ENCODE assay signal across 8 cellular contexts in the genomic region with DNA sequence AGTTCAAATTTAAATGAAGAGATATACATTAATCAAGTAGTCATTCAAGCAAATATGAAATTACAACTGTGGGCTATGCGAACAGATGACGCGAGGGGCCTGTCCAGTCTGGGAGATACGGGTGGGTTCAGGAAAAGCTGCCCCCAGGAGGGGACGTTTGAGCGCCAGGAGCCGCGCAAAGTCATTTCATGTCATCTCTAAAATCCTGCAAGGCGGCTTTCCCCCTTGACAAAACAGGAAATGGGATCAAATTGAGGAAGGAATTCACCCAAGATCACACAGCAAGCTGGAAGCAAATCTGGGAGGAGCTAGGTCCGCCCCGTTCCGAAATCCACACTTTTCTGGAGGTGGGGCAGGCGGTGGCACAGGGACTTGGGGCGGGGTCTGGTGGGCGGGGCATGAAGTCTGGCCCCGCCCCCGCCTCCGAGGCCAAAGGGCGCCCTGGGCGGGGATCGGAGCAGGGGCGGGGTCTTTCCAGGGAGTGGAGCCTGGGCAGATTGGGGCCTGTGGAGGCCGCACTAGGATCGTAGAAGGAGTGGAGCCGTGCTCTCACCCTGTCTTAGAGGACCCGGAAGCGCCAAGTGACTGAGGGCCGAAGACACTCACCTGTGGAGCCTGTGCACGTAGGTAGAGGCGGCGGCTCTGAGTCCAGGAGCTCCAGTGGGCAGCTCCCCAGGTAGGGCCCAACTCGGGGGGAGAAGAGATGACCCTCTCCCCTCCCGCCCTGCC. TPM values are rescaled to one million over a fixed set of nuclear protein-coding genes. Genes with fewer than 3 reads are reported as not detected.
DNase-seq lines count a peak whose midpoint lies in the region; TF ChIP-seq lines count a peak whose summit lies in the region.

A gene with protein sequence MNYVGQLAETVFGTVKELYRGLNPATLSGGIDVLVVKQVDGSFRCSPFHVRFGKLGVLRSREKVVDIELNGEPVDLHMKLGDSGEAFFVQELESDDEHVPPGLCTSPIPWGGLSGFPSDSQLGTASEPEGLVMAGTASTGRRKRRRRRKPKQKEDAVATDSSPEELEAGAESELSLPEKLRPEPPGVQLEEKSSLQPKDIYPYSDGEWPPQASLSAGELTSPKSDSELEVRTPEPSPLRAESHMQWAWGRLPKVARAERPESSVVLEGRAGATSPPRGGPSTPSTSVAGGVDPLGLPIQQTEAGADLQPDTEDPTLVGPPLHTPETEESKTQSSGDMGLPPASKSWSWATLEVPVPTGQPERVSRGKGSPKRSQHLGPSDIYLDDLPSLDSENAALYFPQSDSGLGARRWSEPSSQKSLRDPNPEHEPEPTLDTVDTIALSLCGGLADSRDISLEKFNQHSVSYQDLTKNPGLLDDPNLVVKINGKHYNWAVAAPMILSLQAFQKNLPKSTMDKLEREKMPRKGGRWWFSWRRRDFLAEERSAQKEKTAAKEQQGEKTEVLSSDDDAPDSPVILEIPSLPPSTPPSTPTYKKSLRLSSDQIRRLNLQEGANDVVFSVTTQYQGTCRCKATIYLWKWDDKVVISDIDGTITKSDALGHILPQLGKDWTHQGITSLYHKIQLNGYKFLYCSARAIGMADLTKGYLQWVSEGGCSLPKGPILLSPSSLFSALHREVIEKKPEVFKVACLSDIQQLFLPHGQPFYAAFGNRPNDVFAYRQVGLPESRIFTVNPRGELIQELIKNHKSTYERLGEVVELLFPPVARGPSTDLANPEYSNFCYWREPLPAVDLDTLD (plus strand): TSS at position 495 of the 729 bp plus-strand sequence. CDS start 4,983 bp downstream, outside the sequence.

- peaks cover 5% of the 10 kb centered on the region for H3K4me1 Mint-ChIP-seq in nephron

- H3K9me3 Mint-ChIP-seq in nephron, result no peaks in the 10 kb centered on the region

- peak within 1 kb of the TSS in 2 of 3 experiments; percentile 21 to 53 for H3K27ac Mint-ChIP-seq in nephron

- peak; percentile 97 for DNase-seq in GM03348 (ENCODE audit: low spot score)
- peak; percentile 67 for DNase-seq in HS-27A (ENCODE audit: low read depth)
- DNase-seq in activated T-helper 9 cell treated with anti-CD3 and anti-CD28 coated beads, Interleukin-2, amount 50 U/mL, for 16 hours (ENCODE audit: low read depth), result peak; percentile 32
- DNase-seq in fibroblast of the conjunctiva (ENCODE audit: low read depth), result peak; percentile 84
- DNase-seq in GF-D8 (lab: John Stamatoyannopoulos, UW), result no peak

- TF ChIP-seq CTCF in nephron (IDR thresholded peaks at IDR 0.05; ENCODE audit: unreplicated experiment in 3 of 3) (peak in 1 of 3 experiments; percentile 46), subcutaneous adipose tissue (IDR thresholded peaks at IDR 0.05; ENCODE audit: low read depth) (no peak)

- peak within 1 kb of the TSS; percentile 79 to 83 (median 82) for H3K4me3 Mint-ChIP-seq in nephron

- peaks cover 3% of the 10 kb centered on the region for H3K27me3 Mint-ChIP-seq in nephron (ENCODE audit: low read depth)

- no peaks in the 10 kb centered on the region for H3K36me3 Mint-ChIP-seq in nephron (ENCODE audit: low read depth)

TF ChIP-seq in PFSK-1, 5 proteins besides CTCF, POLR2A, EP300 and RAD21:
- TF ChIP-seq POLR2AphosphoS5 (IDR thresholded peaks at IDR 0.05; ENCODE audit: low read depth, low read length) (peak; percentile 51; the same call in 1 of the 2 replicates), FOXP2 (optimal IDR thresholded peaks at IDR 0.05; ENCODE audit: borderline replicate concordance, extremely low read depth, extremely low read length, insufficient read depth) (peak; percentile 28), TAF1 (IDR thresholded peaks at IDR 0.05; ENCODE audit: borderline replicate concordance, insufficient read depth, low read length) (no peak), SIN3A (IDR thresholded peaks at IDR 0.05; ENCODE audit: borderline replicate concordance, insufficient read depth, low read length) (peak; percentile 9; the same call in 1 of the 2 replicates)
- TF ChIP-seq, protein P1, sequence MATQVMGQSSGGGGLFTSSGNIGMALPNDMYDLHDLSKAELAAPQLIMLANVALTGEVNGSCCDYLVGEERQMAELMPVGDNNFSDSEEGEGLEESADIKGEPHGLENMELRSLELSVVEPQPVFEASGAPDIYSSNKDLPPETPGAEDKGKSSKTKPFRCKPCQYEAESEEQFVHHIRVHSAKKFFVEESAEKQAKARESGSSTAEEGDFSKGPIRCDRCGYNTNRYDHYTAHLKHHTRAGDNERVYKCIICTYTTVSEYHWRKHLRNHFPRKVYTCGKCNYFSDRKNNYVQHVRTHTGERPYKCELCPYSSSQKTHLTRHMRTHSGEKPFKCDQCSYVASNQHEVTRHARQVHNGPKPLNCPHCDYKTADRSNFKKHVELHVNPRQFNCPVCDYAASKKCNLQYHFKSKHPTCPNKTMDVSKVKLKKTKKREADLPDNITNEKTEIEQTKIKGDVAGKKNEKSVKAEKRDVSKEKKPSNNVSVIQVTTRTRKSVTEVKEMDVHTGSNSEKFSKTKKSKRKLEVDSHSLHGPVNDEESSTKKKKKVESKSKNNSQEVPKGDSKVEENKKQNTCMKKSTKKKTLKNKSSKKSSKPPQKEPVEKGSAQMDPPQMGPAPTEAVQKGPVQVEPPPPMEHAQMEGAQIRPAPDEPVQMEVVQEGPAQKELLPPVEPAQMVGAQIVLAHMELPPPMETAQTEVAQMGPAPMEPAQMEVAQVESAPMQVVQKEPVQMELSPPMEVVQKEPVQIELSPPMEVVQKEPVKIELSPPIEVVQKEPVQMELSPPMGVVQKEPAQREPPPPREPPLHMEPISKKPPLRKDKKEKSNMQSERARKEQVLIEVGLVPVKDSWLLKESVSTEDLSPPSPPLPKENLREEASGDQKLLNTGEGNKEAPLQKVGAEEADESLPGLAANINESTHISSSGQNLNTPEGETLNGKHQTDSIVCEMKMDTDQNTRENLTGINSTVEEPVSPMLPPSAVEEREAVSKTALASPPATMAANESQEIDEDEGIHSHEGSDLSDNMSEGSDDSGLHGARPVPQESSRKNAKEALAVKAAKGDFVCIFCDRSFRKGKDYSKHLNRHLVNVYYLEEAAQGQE (IDR thresholded peaks at IDR 0.05; ENCODE audit: insufficient read depth in 1 of 2, low read depth in 2 of 2, low read length in 2 of 2), result no peak

RNA-seq across cellular contexts. Expression of the gene that starts here (rescaled TPM):
- polyA plus RNA-seq in PFSK-1 (2012; ENCODE audit: insufficient read length, low read depth), result 6.5 TPM
- total RNA-seq in subcutaneous adipose tissue, result 10 to 100 TPM; 18.4 to 32.8 (median 24.8) TPM
